Comparison of ENCODE assay signal across 8 cellular contexts in the genomic region with DNA sequence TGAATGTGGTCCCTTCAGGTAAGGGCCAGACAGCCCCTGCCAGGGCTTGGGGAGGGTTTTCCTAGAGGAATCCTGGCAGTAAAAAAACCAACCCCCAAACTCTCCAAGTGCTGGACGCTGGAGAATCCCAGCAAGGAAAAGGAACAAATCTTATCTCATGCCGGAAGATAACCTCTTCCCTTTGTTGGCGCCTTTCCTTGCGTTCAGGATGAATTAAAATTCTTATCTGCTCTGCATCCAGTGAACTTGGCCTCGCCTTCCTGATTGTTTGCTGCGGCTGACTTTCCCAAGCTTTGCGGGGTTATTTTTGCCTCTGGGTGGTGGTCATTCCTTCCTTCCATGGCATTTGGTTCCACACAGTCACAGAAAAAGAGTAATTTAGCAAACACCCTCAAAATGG.
DNase-seq lines count a peak whose midpoint lies in the region; ATAC-seq, FAIRE-seq and TF ChIP-seq lines count a peak whose summit lies in the region.

No MANE protein-coding gene starts in this region.

- TF ChIP-seq RAD21 in A549 (conservative IDR thresholded peaks at IDR 0.05 in 1 of 2, IDR thresholded peaks at IDR 0.05 in 1 of 2): no peak

- ATAC-seq in A549: no peak
- ATAC-seq in effector memory CD8-positive, alpha-beta T cell (replicated peaks): no peak
- no peak for ATAC-seq in GM18520 (IDR thresholded peaks at IDR 0.05; ENCODE audit: unreplicated experiment)
- no peak for ATAC-seq in HG03378 (IDR thresholded peaks at IDR 0.05; ENCODE audit: unreplicated experiment)

- H3K36me3 Mint-ChIP-seq in effector memory CD8-positive, alpha-beta T cell (ENCODE audit: insufficient read depth): peaks cover 9% of the 10 kb centered on the region

- 0 out of 2 replicates have a peak overlapping the region, but pooled peaks have one; percentile 10 for H2AFZ ChIP-seq in Loucy (ENCODE audit: low read length)

- H3K9me3 Mint-ChIP-seq in effector memory CD8-positive, alpha-beta T cell: no peaks in the 10 kb centered on the region

- FAIRE-seq in A549 (lab: Jason Lieb, UNC): no peak

- no peak overlapping the region for H3K9ac ChIP-seq in Loucy (ENCODE audit: low read depth, low read length, poor library complexity, severe bottlenecking)

- H3K79me2 ChIP-seq in Loucy (ENCODE audit: insufficient read depth, low read length): no peaks in the 10 kb centered on the region

- H3K36me3 ChIP-seq in Loucy (ENCODE audit: insufficient read depth, low read length): no peaks in the 10 kb centered on the region
- H3K36me3 ChIP-seq in mesodermal cell (ENCODE audit: control insufficient read depth, insufficient read depth, low read length): no peaks in the 10 kb centered on the region

- no peaks in the 10 kb centered on the region for H4K20me1 ChIP-seq in Loucy (ENCODE audit: insufficient read depth, low read length, poor library complexity, severe bottlenecking)

- H3K4me3 Mint-ChIP-seq in effector memory CD8-positive, alpha-beta T cell: peak overlapping the region; percentile 70 to 81

- no peaks in the 10 kb centered on the region for H3F3A ChIP-seq in Loucy (ENCODE audit: low read depth)

- CTCF ChIA-PET in A549 (lab: Yijun Ruan, JAX): interaction anchor here (0.7 to 6.3 kb wide), 10 partner anchors 8 to 285 kb away, joined by 3 to 39 read pairs (median 4); no protein-coding TSS in a partner anchor

- peak overlapping the region; percentile 95 for H3K4me2 ChIP-seq in A549
- H3K4me2 ChIP-seq in Loucy (ENCODE audit: low read depth, low read length, poor library complexity, severe bottlenecking): peak overlapping the region; percentile 86

- no peaks in the 10 kb centered on the region for H3K9me2 ChIP-seq in Loucy (replicated peaks; ENCODE audit: low read depth, low read length)

- H3K27ac ChIP-seq in A549 (peak overlapping the region; percentile 96 to 97), mesodermal cell (ENCODE audit: low read depth, low read length, severe bottlenecking) (peak overlapping the region; percentile 42)

- TF ChIP-seq POLR2A in A549 (IDR thresholded peaks at IDR 0.05; ENCODE audit: low read length): no peak

- POLR2A ChIA-PET in A549 (lab: Yijun Ruan, JAX): interaction anchor here (0.7 to 1.4 kb wide), 5 partner anchors 17 to 261 kb away, joined by 3 to 8 read pairs (median 4); partner anchors contain the start of genes MARCHF10 and TANC2

- DNase-seq in A549 (ENCODE audit: low read depth in 1 of 2, low spot score in 1 of 2): no peak
- no peak for DNase-seq in effector memory CD8-positive, alpha-beta T cell
- DNase-seq in epidermal melanocyte (ENCODE audit: insufficient read length, low spot score): no peak
- no peak for DNase-seq in stimulated activated CD4-positive, alpha-beta T cell treated with anti-CD3 and anti-CD28 coated beads, Interleukin-15, amount 100 ng/mL, for 24 hours

- H3K4me1 ChIP-seq in A549 (peaks cover 21% of the 10 kb centered on the region), Loucy (ENCODE audit: insufficient read depth, low read length, poor library complexity, severe bottlenecking) (peaks cover 5% of the 10 kb centered on the region), mesodermal cell (ENCODE audit: control insufficient read depth, insufficient read depth, low read length, poor library complexity, severe bottlenecking) (peaks cover 15% of the 10 kb centered on the region)

- H3K27me3 Mint-ChIP-seq in effector memory CD8-positive, alpha-beta T cell: peaks cover 0 to 2% of the 10 kb centered on the region in 2 donors

- no peak for TF ChIP-seq EP300 in A549 (IDR thresholded peaks at IDR 0.05)

- H3K4me3 ChIP-seq in A549 (peak overlapping the region; percentile 70; the same call in 2 of the 3 replicates), Loucy (ENCODE audit: low read length, poor library complexity, severe bottlenecking) (peak overlapping the region; percentile 6), mesodermal cell (ENCODE audit: extremely low read depth, insufficient read depth, low read length, poor library complexity, severe bottlenecking) (peak overlapping the region; percentile 61)

- H3K27ac Mint-ChIP-seq in effector memory CD8-positive, alpha-beta T cell: peak overlapping the region in 1 of 2 donors; percentile 77

- H3K9me3 ChIP-seq in A549 (peaks cover 19% of the 10 kb centered on the region), Loucy (ENCODE audit: insufficient read depth, low read depth, low read length) (no peaks in the 10 kb centered on the region), mesodermal cell (ENCODE audit: control insufficient read depth, low read length) (peaks cover 11% of the 10 kb centered on the region)

- TF ChIP-seq CTCF in A549 (IDR thresholded peaks at IDR 0.05) (no peak), Loucy (conservative IDR thresholded peaks at IDR 0.05; ENCODE audit: low read length) (no peak)

- peaks cover 8% of the 10 kb centered on the region for H3K27me3 ChIP-seq in Loucy (ENCODE audit: insufficient read depth, low read length, poor library complexity, severe bottlenecking)

- 92% methylated on average over 7 of the region's 7 CpGs for WGBS in A549 (ENCODE audit: missing lambda C conversion rate)
- 13 to 15% methylated on average over 5 to 6 of the region's 7 CpGs for WGBS in mesodermal cell (ENCODE audit: insufficient coverage in 2 of 2), 2 experiments

- H3K4me1 Mint-ChIP-seq in effector memory CD8-positive, alpha-beta T cell (ENCODE audit: low read depth in 2 of 2): peaks cover 0 to 12% of the 10 kb centered on the region in 2 donors

TF ChIP-seq in A549, 52 proteins besides CTCF, POLR2A, EP300 and RAD21:
- TF ChIP-seq HOXA7 (CRISPR knock-in tag; IDR thresholded peaks at IDR 0.05): no peak
- 0 out of 3 replicates have a peak, but pooled peaks have one; percentile 3 for TF ChIP-seq BCL3 (IDR thresholded peaks at IDR 0.05)

Comparison
In these comparisons a context has a peak if more than half of its experiments do, and no peak if none do; other contexts are left out.
1. H3K4me3 ChIP-seq: peak in every context shown above with its lines; median percentile 70 in A549; 61 in mesodermal cell; 6 in Loucy.